23 cellular contexts compared by ENCODE assay signal in the genomic region with DNA sequence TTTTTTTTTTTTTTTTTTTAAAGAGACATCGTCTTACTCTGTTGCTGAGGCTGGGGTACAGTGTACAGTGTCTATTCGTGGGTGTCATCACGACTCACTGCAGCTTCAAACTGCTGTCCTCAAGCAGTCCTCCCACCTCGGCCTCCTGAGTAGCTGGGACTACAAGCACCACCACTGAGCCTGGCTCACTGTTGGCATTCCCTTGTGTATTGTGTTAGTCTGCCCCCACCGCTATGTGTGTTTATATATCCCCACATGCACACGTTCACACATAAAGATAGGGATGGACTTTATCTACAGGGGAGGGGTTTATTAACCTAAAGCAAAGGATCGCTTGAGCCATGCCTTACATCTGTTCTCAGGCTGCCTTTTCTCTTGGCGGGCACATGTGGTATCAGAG.
"Had no signal": no experiment of that assay in that cellular context is flagged by ENCODE, and none has a peak within 500 bp of the region (broad histone marks: within the 10 kb centered on the region; RNA-seq: fewer than 3 reads in every experiment).

No MANE protein-coding gene starts in this region.

- H3K4me3 ChIP-seq: adrenal gland, body of pancreas, colonic mucosa, dorsolateral prefrontal cortex, heart right ventricle, lower lobe of right lung, pancreas, psoas muscle, spleen, tibial nerve, uterus had no signal

- H3K4me1 ChIP-seq: colonic mucosa, uterus had no signal

- ATAC-seq: activated CD8-positive, alpha-beta T cell treated with anti-CD3 and anti-CD28 coated beads for 36 hours; activated T-cell treated with anti-CD3 and anti-CD28 coated beads, Interleukin-2, amount 50 U/mL, for 72 hours; body of pancreas; heart right ventricle; lower lobe of right lung; psoas muscle had no signal

- H3K27ac ChIP-seq: colonic mucosa, pancreas, psoas muscle, uterus had no signal

- H3K27me3 ChIP-seq: adrenal gland, body of pancreas, colonic mucosa, dorsolateral prefrontal cortex, heart right ventricle, pancreas, spleen, tibial nerve, uterus had no signal

- H3K9me3 ChIP-seq: adrenal gland, body of pancreas, colonic mucosa, heart right ventricle, lower lobe of right lung, pancreas, psoas muscle, spleen, tibial nerve, uterus had no signal

- DNase-seq: activated B cell treated with CpG ODN at 0.5 μM for 24 hours; activated CD4-positive, alpha-beta T cell treated with anti-CD3 and anti-CD28 coated beads, Interleukin-2, amount 50 U/mL, for 1 hour; activated CD8-positive, alpha-beta T cell treated with anti-CD3 and anti-CD28 coated beads for 36 hours; activated naive CD4-positive, alpha-beta T cell treated with anti-CD3 and anti-CD28 coated beads for 36 hours; activated naive CD8-positive, alpha-beta T cell treated with anti-CD3 and anti-CD28 coated beads for 36 hours; activated T-cell treated with anti-CD3 and anti-CD28 coated beads, Interleukin-2, amount 50 U/mL, for 72 hours; colonic mucosa; effector memory CD4-positive, alpha-beta T cell; foreskin fibroblast; heart right ventricle; lower lobe of right lung; mesendoderm; psoas muscle; spleen; stimulated activated CD4-positive, alpha-beta T cell treated with anti-CD3 and anti-CD28 coated beads, Interleukin-2, amount 100 ng/mL, for 48 hours; stimulated activated naive CD4-positive, alpha-beta T cell treated with Interleukin-2 at 50 U/mL for 16 hours; T-helper 2 cell; uterus had no signal

- H3K36me3 ChIP-seq: uterus had no signal
